In genomic region chr3:4633078-4634004, GRCh38 we compare ENCODE assay signal across 8 cellular contexts.
DNase-seq lines count a peak whose midpoint lies in the region; ATAC-seq and TF ChIP-seq lines count a peak whose summit lies in the region.

No MANE protein-coding gene starts in this region.

- no peak for TF ChIP-seq POLR2A in body of pancreas (IDR thresholded peaks at IDR 0.05)

- no peak overlapping the region for H3K27ac ChIP-seq in body of pancreas

- H3K4me1 ChIP-seq in body of pancreas, result no peaks in the 10 kb centered on the region

- peaks cover 30 to 33% of the 10 kb centered on the region in 2 donors for H3K36me3 Mint-ChIP-seq in stimulated activated naive B cell treated with anti-CD40 and anti-IgM and Interleukin-4, amounts not matched to agents 10 μg/mL and 1 μg/mL and 100 μg/mL, for 72 hours

- 46 to 47% methylated on average over 10 of the region's 10 CpGs for WGBS in body of pancreas, 2 donors

- H3K4me1 Mint-ChIP-seq in stimulated activated naive B cell treated with anti-CD40 and anti-IgM and Interleukin-4, amounts not matched to agents 10 μg/mL and 1 μg/mL and 100 μg/mL, for 72 hours, result peaks cover 18 to 33% of the 10 kb centered on the region in 2 donors

- ATAC-seq in GM18870 (IDR thresholded peaks at IDR 0.05; ENCODE audit: unreplicated experiment) (peak; percentile 81), HG03378 (IDR thresholded peaks at IDR 0.05; ENCODE audit: unreplicated experiment) (peak; percentile 75), body of pancreas (peak; percentile 65)
- ATAC-seq in stimulated activated naive B cell treated with anti-CD40 and anti-IgM and Interleukin-4, amounts not matched to agents 10 μg/mL and 1 μg/mL and 100 μg/mL, for 72 hours (replicated peaks), result peak; percentile 69 to 78

- peak overlapping the region; percentile 77 for H3K27ac Mint-ChIP-seq in stimulated activated naive B cell treated with anti-CD40 and anti-IgM and Interleukin-4, amounts not matched to agents 10 μg/mL and 1 μg/mL and 100 μg/mL, for 72 hours

- H3K4me3 ChIP-seq in body of pancreas, result no peak overlapping the region

- peak; percentile 77 to 85 (median 82) for TF ChIP-seq CTCF in body of pancreas (IDR thresholded peaks at IDR 0.05)

- intact Hi-C loops in body of pancreas (cut with DNase I), result loop anchor here (5.0 kb wide), 1 partner anchor 286 kb away; no protein-coding TSS in a partner anchor

- no peaks in the 10 kb centered on the region for H3K27me3 Mint-ChIP-seq in stimulated activated naive B cell treated with anti-CD40 and anti-IgM and Interleukin-4, amounts not matched to agents 10 μg/mL and 1 μg/mL and 100 μg/mL, for 72 hours

- H3K9me3 Mint-ChIP-seq in stimulated activated naive B cell treated with anti-CD40 and anti-IgM and Interleukin-4, amounts not matched to agents 10 μg/mL and 1 μg/mL and 100 μg/mL, for 72 hours, result no peaks in the 10 kb centered on the region

- no peaks in the 10 kb centered on the region for H3K9me3 ChIP-seq in body of pancreas

- H3K27me3 ChIP-seq in body of pancreas, result no peaks in the 10 kb centered on the region

- peak overlapping the region in 1 of 2 donors; percentile 60 for H3K4me3 Mint-ChIP-seq in stimulated activated naive B cell treated with anti-CD40 and anti-IgM and Interleukin-4, amounts not matched to agents 10 μg/mL and 1 μg/mL and 100 μg/mL, for 72 hours

- H3K36me3 ChIP-seq in body of pancreas (replicated peaks in 1 of 2; ENCODE audit: insufficient read depth in 1 of 2, low read depth in 2 of 2), result no peaks in the 10 kb centered on the region

- DNase-seq in COLO829 (ENCODE audit: low spot score) (peak; percentile 30), NCI-H82 (lab: John Stamatoyannopoulos, UW) (peak; percentile 74), body of pancreas (peak in 1 of 4 donors; percentile 24), iPS-NIHi7 (ENCODE audit: extremely low spot score) (peak; percentile 72)
- no peak for DNase-seq in stimulated activated naive B cell treated with anti-CD40 and anti-IgM and Interleukin-4, amounts not matched to agents 10 μg/mL and 1 μg/mL and 100 μg/mL, for 72 hours
- no peak for DNase-seq in activated CD8-positive, alpha-beta memory T cell treated with anti-CD3 and anti-CD28 coated beads, Interleukin-2, amount 50 U/mL, for 4 hours

Comparison
In these comparisons a context has a peak if more than half of its experiments do, and no peak if none do; other contexts are left out.
1. DNase-seq: peak in COLO829 (single experiment), NCI-H82 (single experiment) and iPS-NIHi7 (single experiment); none in stimulated activated naive B cell treated with anti-CD40 and anti-IgM and Interleukin-4, amounts not matched to agents 10 μg/mL and 1 μg/mL and 100 μg/mL, for 72 hours (single experiment) and activated CD8-positive, alpha-beta memory T cell treated with anti-CD3 and anti-CD28 coated beads, Interleukin-2, amount 50 U/mL, for 4 hours (single experiment).
2. Peak in every context shown above with its lines, with median percentiles within 50 percentile points of each other: ATAC-seq.